24 cellular contexts compared by ENCODE assay signal in genomic region chr5:61596265-61596664, GRCh38.
"Had no signal": no experiment of that assay in that cellular context is flagged by ENCODE, and none has a peak within 500 bp of the region (broad histone marks: within the 10 kb centered on the region; RNA-seq: fewer than 3 reads in every experiment).

No MANE protein-coding gene starts in this region.

- H3K27me3 ChIP-seq: colonic mucosa, esophagus muscularis mucosa, gastroesophageal sphincter, heart right ventricle, ovary, testis, tibial artery had no signal

- H3K4me3 ChIP-seq: colonic mucosa, esophagus muscularis mucosa, gastroesophageal sphincter, heart right ventricle, left ventricle myocardium inferior, lower lobe of right lung, ovary, testis, tibial artery had no signal

- H3K27ac ChIP-seq: colonic mucosa, esophagus muscularis mucosa, foreskin keratinocyte, gastroesophageal sphincter, heart right ventricle, left ventricle myocardium inferior, lower lobe of right lung, ovary, testis, tibial artery had no signal

- ATAC-seq: foreskin keratinocyte; gastroesophageal sphincter; heart right ventricle; left cardiac atrium; lower lobe of right lung; naive thymus-derived CD8-positive, alpha-beta T cell; sciatic nerve; stimulated activated memory B cell treated with anti-CD40 and anti-IgM and Interleukin-4, amounts not matched to agents 10 μg/mL and 1 μg/mL and 100 μg/mL, for 72 hours; stimulated activated naive CD8-positive, alpha-beta T cell treated with anti-CD3 and anti-CD28 coated beads, Interleukin-15, Interleukin-2, amounts not matched to agents 100 U/mL and 50 U/mL, for 24 hours had no signal

- H3K27ac Mint-ChIP-seq: dendritic cell treated with granulocyte-macrophage colony-stimulating factor and Interleukin-4, amounts not matched to agents 40 ng/mL and 50 ng/mL, for 4 days; naive thymus-derived CD8-positive, alpha-beta T cell; nephron progenitor cell; stimulated activated memory B cell treated with anti-CD40 and anti-IgM and Interleukin-4, amounts not matched to agents 10 μg/mL and 1 μg/mL and 100 μg/mL, for 72 hours; type B pancreatic cell had no signal

- H3K9me3 Mint-ChIP-seq: dendritic cell treated with granulocyte-macrophage colony-stimulating factor and Interleukin-4, amounts not matched to agents 40 ng/mL and 50 ng/mL, for 4 days; naive thymus-derived CD8-positive, alpha-beta T cell; stimulated activated memory B cell treated with anti-CD40 and anti-IgM and Interleukin-4, amounts not matched to agents 10 μg/mL and 1 μg/mL and 100 μg/mL, for 72 hours; type B pancreatic cell had no signal

- H3K4me1 ChIP-seq: colonic mucosa, foreskin keratinocyte, testis had no signal

- H3K9me3 ChIP-seq: colonic mucosa, esophagus muscularis mucosa, gastroesophageal sphincter, left ventricle myocardium inferior, lower lobe of right lung, ovary, testis, tibial artery had no signal

- H3K36me3 ChIP-seq: colonic mucosa, esophagus muscularis mucosa, gastroesophageal sphincter, heart right ventricle, left ventricle myocardium inferior, lower lobe of right lung, ovary, tibial artery had no signal

- H3K27me3 Mint-ChIP-seq: dendritic cell treated with granulocyte-macrophage colony-stimulating factor and Interleukin-4, amounts not matched to agents 40 ng/mL and 50 ng/mL, for 4 days had no signal

- H3K4me1 Mint-ChIP-seq: stimulated activated memory B cell treated with anti-CD40 and anti-IgM and Interleukin-4, amounts not matched to agents 10 μg/mL and 1 μg/mL and 100 μg/mL, for 72 hours had no signal

- DNase-seq: colonic mucosa; effector CD8-positive, alpha-beta T cell; foreskin keratinocyte; heart right ventricle; hippocampal formation; left cardiac atrium; left ventricle myocardium inferior; lower lobe of right lung; naive thymus-derived CD8-positive, alpha-beta T cell; nephron progenitor cell; nucleus accumbens; ovary; stimulated activated CD4-positive, alpha-beta T cell treated with anti-CD3 and anti-CD28 coated beads, Interleukin-2, amount 100 ng/mL, for 24 hours; stimulated activated CD4-positive, alpha-beta T cell treated with anti-CD3 and anti-CD28 coated beads, Interleukin-4, amount 100 ng/mL, for 24 hours; stimulated activated naive CD8-positive, alpha-beta T cell treated with anti-CD3 and anti-CD28 coated beads, Interleukin-15, Interleukin-2, amounts not matched to agents 100 U/mL and 50 U/mL, for 24 hours; substantia nigra; testis; tibial artery had no signal

- H3K36me3 Mint-ChIP-seq: naive thymus-derived CD8-positive, alpha-beta T cell; stimulated activated memory B cell treated with anti-CD40 and anti-IgM and Interleukin-4, amounts not matched to agents 10 μg/mL and 1 μg/mL and 100 μg/mL, for 72 hours; type B pancreatic cell had no signal

- H3K4me3 Mint-ChIP-seq: dendritic cell treated with granulocyte-macrophage colony-stimulating factor and Interleukin-4, amounts not matched to agents 40 ng/mL and 50 ng/mL, for 4 days; naive thymus-derived CD8-positive, alpha-beta T cell; nephron progenitor cell; stimulated activated memory B cell treated with anti-CD40 and anti-IgM and Interleukin-4, amounts not matched to agents 10 μg/mL and 1 μg/mL and 100 μg/mL, for 72 hours; type B pancreatic cell had no signal
